Comparison of ENCODE assay signal across 8 cellular contexts in the genomic region with DNA sequence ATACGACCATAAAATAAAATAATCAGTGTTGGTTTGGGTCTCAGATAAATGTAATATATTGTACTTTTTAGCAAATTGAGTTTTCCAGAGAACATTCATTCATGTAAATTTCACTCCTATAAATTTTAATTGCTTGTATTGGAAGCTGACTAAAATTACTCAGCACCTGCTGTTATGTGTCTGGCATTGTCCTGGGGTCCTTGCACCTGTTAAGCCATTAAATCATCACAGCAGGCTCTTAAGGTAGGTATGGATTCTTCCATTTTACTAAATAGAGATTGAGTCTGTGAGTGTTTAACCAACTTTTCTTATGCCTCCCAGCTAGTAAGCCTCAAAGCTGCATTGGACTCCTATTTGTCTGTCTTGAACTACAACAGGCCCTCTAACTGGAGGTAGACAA.
DNase-seq lines count a peak whose midpoint lies in the region; ATAC-seq and TF ChIP-seq lines count a peak whose summit lies in the region.

No MANE protein-coding gene starts in this region.

- ATAC-seq in SK-N-SH treated with all-trans-retinoic acid at 6 μM for 48 hours = no peak
- ATAC-seq in HG03378 (IDR thresholded peaks at IDR 0.05; ENCODE audit: unreplicated experiment) = no peak

- H3K4me1 Mint-ChIP-seq in stimulated activated naive CD8-positive, alpha-beta T cell treated with anti-CD3 and anti-CD28 coated beads, Interleukin-15, Interleukin-2, amounts not matched to agents 100 ng/mL and 50 ng/mL, for 24 hours (ENCODE audit: low read depth) = peaks cover 78% of the 10 kb centered on the region

- H3K79me2 ChIP-seq in SK-N-SH (ENCODE audit: insufficient read depth) (peaks cover 3% of the 10 kb centered on the region; the same call in 1 of the 2 replicates), OCI-LY1 (ENCODE audit: insufficient read depth, low read length) (peaks cover 55% of the 10 kb centered on the region), fibroblast of lung (ENCODE audit: control insufficient read depth, insufficient read depth, low read length) (no peaks in the 10 kb centered on the region)

- H3K27ac ChIP-seq in SK-N-SH (ENCODE audit: low read depth in 2 of 2, low read length in 1 of 2) (peak overlapping the region in 1 of 2 experiments; percentile 26; a peak in 3 of 4 replicates), OCI-LY1 (ENCODE audit: low read depth, low read length, poor library complexity, severe bottlenecking) (peak overlapping the region; percentile 19), fibroblast of lung (ENCODE audit: insufficient read depth, low read length) (no peak overlapping the region)

- H3K9ac ChIP-seq in SK-N-SH (peak overlapping the region; percentile 14; the same call in 1 of the 2 replicates), OCI-LY1 (ENCODE audit: low read length) (no peak overlapping the region; the same call in 1 of the 2 replicates), fibroblast of lung (ENCODE audit: insufficient read depth, low read length) (no peak overlapping the region)

- TF ChIP-seq EP300 in SK-N-SH (IDR thresholded peaks at IDR 0.05; ENCODE audit: borderline replicate concordance in 1 of 2, low read depth in 1 of 2, low read length in 1 of 2) = no peak

- 79% methylated on average over 1 of the region's 1 CpG for WGBS in SK-N-SH (ENCODE audit: low lambda C conversion rate)

- H3F3A ChIP-seq in SK-N-SH (replicated peaks; ENCODE audit: insufficient read depth) = peaks cover 3% of the 10 kb centered on the region
- no peaks in the 10 kb centered on the region for H3F3A ChIP-seq in OCI-LY1 (ENCODE audit: insufficient read depth, low read length)

- no peak overlapping the region for H2AFZ ChIP-seq in SK-N-SH (ENCODE audit: low read depth)
- no peak overlapping the region for H2AFZ ChIP-seq in OCI-LY1 (ENCODE audit: low read length)
- H2AFZ ChIP-seq in fibroblast of lung (ENCODE audit: low read length) = no peak overlapping the region

- H3K27ac Mint-ChIP-seq in stimulated activated naive CD8-positive, alpha-beta T cell treated with anti-CD3 and anti-CD28 coated beads, Interleukin-15, Interleukin-2, amounts not matched to agents 100 ng/mL and 50 ng/mL, for 24 hours = peak overlapping the region; percentile 92

- no peaks in the 10 kb centered on the region for H3K36me3 ChIP-seq in SK-N-SH (replicated peaks in 1 of 2; ENCODE audit: control insufficient read depth in 1 of 2, insufficient read depth in 2 of 2, low read length in 1 of 2)
- H3K36me3 ChIP-seq in OCI-LY1 (ENCODE audit: insufficient read depth, low read length) = peaks cover 5% of the 10 kb centered on the region; the same call in 1 of the 2 replicates
- H3K36me3 ChIP-seq in fibroblast of lung (ENCODE audit: control insufficient read depth, insufficient read depth, low read length) = no peaks in the 10 kb centered on the region

- H3K36me3 Mint-ChIP-seq in stimulated activated naive CD8-positive, alpha-beta T cell treated with anti-CD3 and anti-CD28 coated beads, Interleukin-15, Interleukin-2, amounts not matched to agents 100 ng/mL and 50 ng/mL, for 24 hours (ENCODE audit: low read depth) = peaks cover 12% of the 10 kb centered on the region

- CTCF ChIA-PET in SK-N-SH (lab: Yijun Ruan, JAX) = interaction anchor here (0.7 kb wide), 1 partner anchor 56 kb away, joined by 3 read pairs; no protein-coding TSS in a partner anchor

- TF ChIP-seq CTCF in SK-N-SH (IDR thresholded peaks at IDR 0.05) (no peak), OCI-LY1 (IDR thresholded peaks at IDR 0.05; ENCODE audit: low read length) (no peak), fibroblast of lung (conservative IDR thresholded peaks at IDR 0.05 in 1 of 2, IDR thresholded peaks at IDR 0.05 in 1 of 2; ENCODE audit: low read depth in 1 of 2, low read length in 2 of 2) (no peak)

- no peaks in the 10 kb centered on the region for H4K20me1 ChIP-seq in SK-N-SH (ENCODE audit: insufficient read depth)
- no peaks in the 10 kb centered on the region for H4K20me1 ChIP-seq in OCI-LY1 (ENCODE audit: insufficient read depth, low read length)
- no peaks in the 10 kb centered on the region for H4K20me1 ChIP-seq in fibroblast of lung (ENCODE audit: control insufficient read depth, extremely low read depth, insufficient read depth, low read length)

- POLR2A ChIA-PET in SK-N-SH (lab: Yijun Ruan, JAX) = no interaction called here

- peak overlapping the region; percentile 87 for H3K4me3 Mint-ChIP-seq in stimulated activated naive CD8-positive, alpha-beta T cell treated with anti-CD3 and anti-CD28 coated beads, Interleukin-15, Interleukin-2, amounts not matched to agents 100 ng/mL and 50 ng/mL, for 24 hours

- DNase-seq in SK-N-SH = no peak
- no peak for DNase-seq in fibroblast of lung (ENCODE audit: low read depth in 2 of 2)
- no peak for DNase-seq in C1 segment of cervical spinal cord (lab: John Stamatoyannopoulos, UW)
- no peak for DNase-seq in T1000 (lab: John Stamatoyannopoulos, UW)

- H3K27me3 ChIP-seq in SK-N-SH (ENCODE audit: insufficient read depth) (no peaks in the 10 kb centered on the region), OCI-LY1 (ENCODE audit: insufficient read depth, low read length) (no peaks in the 10 kb centered on the region), fibroblast of lung (ENCODE audit: control insufficient read depth, insufficient read depth, low read length) (no peaks in the 10 kb centered on the region)

- no peaks in the 10 kb centered on the region; a peak in 1 of 4 replicates for H3K4me1 ChIP-seq in SK-N-SH (ENCODE audit: control insufficient read depth in 1 of 2, insufficient read depth in 2 of 2, low read depth in 1 of 2, low read length in 1 of 2)
- peaks cover 46% of the 10 kb centered on the region for H3K4me1 ChIP-seq in OCI-LY1 (ENCODE audit: insufficient read depth, low read length, severe bottlenecking)
- H3K4me1 ChIP-seq in fibroblast of lung (ENCODE audit: control insufficient read depth, extremely low read depth, insufficient read depth, low read length) = peaks cover 5% of the 10 kb centered on the region

- H3K4me2 ChIP-seq in SK-N-SH (peak overlapping the region; percentile 65), OCI-LY1 (ENCODE audit: low read length) (peak overlapping the region; percentile 70), fibroblast of lung (ENCODE audit: extremely low read depth, insufficient read depth, low read length) (peak overlapping the region; percentile 77)

- H3K9me2 ChIP-seq in SK-N-SH = no peaks in the 10 kb centered on the region
- H3K9me2 ChIP-seq in OCI-LY1 (ENCODE audit: low read depth, low read length) = no peaks in the 10 kb centered on the region

- peaks cover 2% of the 10 kb centered on the region for H3K9me3 Mint-ChIP-seq in stimulated activated naive CD8-positive, alpha-beta T cell treated with anti-CD3 and anti-CD28 coated beads, Interleukin-15, Interleukin-2, amounts not matched to agents 100 ng/mL and 50 ng/mL, for 24 hours

- TF ChIP-seq RAD21 in SK-N-SH (IDR thresholded peaks at IDR 0.05; ENCODE audit: low read length) = no peak

- H3K9me3 ChIP-seq in SK-N-SH (no peaks in the 10 kb centered on the region), OCI-LY1 (ENCODE audit: low read length) (no peaks in the 10 kb centered on the region), fibroblast of lung (ENCODE audit: control insufficient read depth, insufficient read depth, low read depth, low read length) (no peaks in the 10 kb centered on the region)

- peak overlapping the region in 1 of 2 experiments; percentile 46; a peak in 1 of 4 replicates for H3K4me3 ChIP-seq in SK-N-SH (ENCODE audit: low read depth in 2 of 2, low read length in 1 of 2)
- H3K4me3 ChIP-seq in OCI-LY1 (ENCODE audit: low read depth, low read length, poor library complexity, severe bottlenecking) = peak overlapping the region; percentile 50
- H3K4me3 ChIP-seq in fibroblast of lung (replicated peaks in 1 of 4; ENCODE audit: control extremely low read depth in 1 of 4, insufficient read depth in 1 of 4, low read depth in 3 of 4, low read length in 4 of 4) = peak overlapping the region; percentile 39 to 60 (median 52)

- no peaks in the 10 kb centered on the region for H3K27me3 Mint-ChIP-seq in stimulated activated naive CD8-positive, alpha-beta T cell treated with anti-CD3 and anti-CD28 coated beads, Interleukin-15, Interleukin-2, amounts not matched to agents 100 ng/mL and 50 ng/mL, for 24 hours

TF ChIP-seq in SK-N-SH, 30 proteins besides CTCF, POLR2A, EP300 and RAD21 (continues in another document):
- TF ChIP-seq, protein P1, sequence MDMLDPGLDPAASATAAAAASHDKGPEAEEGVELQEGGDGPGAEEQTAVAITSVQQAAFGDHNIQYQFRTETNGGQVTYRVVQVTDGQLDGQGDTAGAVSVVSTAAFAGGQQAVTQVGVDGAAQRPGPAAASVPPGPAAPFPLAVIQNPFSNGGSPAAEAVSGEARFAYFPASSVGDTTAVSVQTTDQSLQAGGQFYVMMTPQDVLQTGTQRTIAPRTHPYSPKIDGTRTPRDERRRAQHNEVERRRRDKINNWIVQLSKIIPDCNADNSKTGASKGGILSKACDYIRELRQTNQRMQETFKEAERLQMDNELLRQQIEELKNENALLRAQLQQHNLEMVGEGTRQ (IDR thresholded peaks at IDR 0.05; ENCODE audit: borderline replicate concordance, low read depth, low read length) = no peak
- no peak for TF ChIP-seq MEF2A (IDR thresholded peaks at IDR 0.05; ENCODE audit: borderline replicate concordance, low read depth)

TF ChIP-seq in SK-N-SH treated with all-trans-retinoic acid at 6 μM for 48 hours, 23 proteins besides CTCF, POLR2A, EP300 and RAD21 (continues in another document):
- no peak for TF ChIP-seq ZFP3 (CRISPR knock-in tag; IDR thresholded peaks at IDR 0.05)
- no peak for TF ChIP-seq ISL1 (CRISPR knock-in tag; IDR thresholded peaks at IDR 0.05)
- no peak for TF ChIP-seq ZNF565 (CRISPR knock-in tag; conservative IDR thresholded peaks at IDR 0.05; ENCODE audit: low read depth)
- no peak for TF ChIP-seq ZC3H10 (CRISPR knock-in tag; IDR thresholded peaks at IDR 0.05)
- TF ChIP-seq GLIS3 (CRISPR knock-in tag; IDR thresholded peaks at IDR 0.05) = no peak
- no peak for TF ChIP-seq ZNF70 (CRISPR knock-in tag; IDR thresholded peaks at IDR 0.05)
- TF ChIP-seq OSR1 (CRISPR knock-in tag; IDR thresholded peaks at IDR 0.05) = no peak
- TF ChIP-seq TOX (CRISPR knock-in tag; IDR thresholded peaks at IDR 0.05; ENCODE audit: borderline replicate concordance) = no peak
